In genomic region chr7:34385385-34385784, GRCh38 we compare ENCODE assay signal across 18 cellular contexts.
"Had no signal": no experiment of that assay in that cellular context is flagged by ENCODE, and none has a peak within 500 bp of the region (broad histone marks: within the 10 kb centered on the region; RNA-seq: fewer than 3 reads in every experiment).

No MANE protein-coding gene starts in this region.

- H3K27ac Mint-ChIP-seq: activated naive CD8-positive, alpha-beta T cell treated with anti-CD3 and anti-CD28 coated beads, Interleukin-2, amount 10 ng/mL, durations not matched to agents 7 days and 5 days; nephron; stimulated activated naive CD8-positive, alpha-beta T cell treated with anti-CD3 and anti-CD28 coated beads, Interleukin-15, Interleukin-2, amounts not matched to agents 100 ng/mL and 50 ng/mL, for 24 hours; type B pancreatic cell had no signal

- H3K4me3 ChIP-seq: gastroesophageal sphincter, suprapubic skin had no signal

- DNase-seq: activated CD4-positive, alpha-beta T cell treated with anti-CD3 and anti-CD28 coated beads, Interleukin-2, amount 50 U/mL, for 1 hour; activated CD4-positive, CD25-positive, alpha-beta regulatory T cell; activated naive CD4-positive, alpha-beta T cell; activated naive CD8-positive, alpha-beta T cell treated with anti-CD3 and anti-CD28 coated beads, Interleukin-2, amount 10 ng/mL, durations not matched to agents 7 days and 5 days; activated T-cell treated with anti-CD3 and anti-CD28 coated beads for 4 hours; aorta; erythroblast; kidney; nucleus accumbens; right cardiac atrium; small intestine; stimulated activated CD4-positive, alpha-beta T cell treated with anti-CD3 and anti-CD28 coated beads, Interleukin-4, amount 100 ng/mL, for 4 hours; stimulated activated CD8-positive, alpha-beta memory T cell treated with anti-CD3 and anti-CD28 coated beads, Interleukin-4, amount 100 ng/mL, for 48 hours had no signal

- H3K36me3 Mint-ChIP-seq: activated naive CD8-positive, alpha-beta T cell treated with anti-CD3 and anti-CD28 coated beads, Interleukin-2, amount 10 ng/mL, durations not matched to agents 7 days and 5 days; type B pancreatic cell had no signal

- H3K4me3 Mint-ChIP-seq: activated naive CD8-positive, alpha-beta T cell treated with anti-CD3 and anti-CD28 coated beads, Interleukin-2, amount 10 ng/mL, durations not matched to agents 7 days and 5 days; nephron; stimulated activated naive CD8-positive, alpha-beta T cell treated with anti-CD3 and anti-CD28 coated beads, Interleukin-15, Interleukin-2, amounts not matched to agents 100 ng/mL and 50 ng/mL, for 24 hours; type B pancreatic cell had no signal

- H3K4me1 ChIP-seq: gastroesophageal sphincter, suprapubic skin had no signal

- H3K27me3 ChIP-seq: gastroesophageal sphincter, suprapubic skin had no signal

- FAIRE-seq: kidney, small intestine had no signal

- H3K4me1 Mint-ChIP-seq: activated naive CD8-positive, alpha-beta T cell treated with anti-CD3 and anti-CD28 coated beads, Interleukin-2, amount 10 ng/mL, durations not matched to agents 7 days and 5 days; nephron had no signal

- H3K36me3 ChIP-seq: gastroesophageal sphincter, suprapubic skin had no signal

- H3K27me3 Mint-ChIP-seq: activated naive CD8-positive, alpha-beta T cell treated with anti-CD3 and anti-CD28 coated beads, Interleukin-2, amount 10 ng/mL, durations not matched to agents 7 days and 5 days; stimulated activated naive CD8-positive, alpha-beta T cell treated with anti-CD3 and anti-CD28 coated beads, Interleukin-15, Interleukin-2, amounts not matched to agents 100 ng/mL and 50 ng/mL, for 24 hours; type B pancreatic cell had no signal

- ATAC-seq: gastroesophageal sphincter, right cardiac atrium had no signal

- H3K27ac ChIP-seq: gastroesophageal sphincter, suprapubic skin had no signal
